Comparison of ENCODE assay signal across 9 cellular contexts in the genomic region with DNA sequence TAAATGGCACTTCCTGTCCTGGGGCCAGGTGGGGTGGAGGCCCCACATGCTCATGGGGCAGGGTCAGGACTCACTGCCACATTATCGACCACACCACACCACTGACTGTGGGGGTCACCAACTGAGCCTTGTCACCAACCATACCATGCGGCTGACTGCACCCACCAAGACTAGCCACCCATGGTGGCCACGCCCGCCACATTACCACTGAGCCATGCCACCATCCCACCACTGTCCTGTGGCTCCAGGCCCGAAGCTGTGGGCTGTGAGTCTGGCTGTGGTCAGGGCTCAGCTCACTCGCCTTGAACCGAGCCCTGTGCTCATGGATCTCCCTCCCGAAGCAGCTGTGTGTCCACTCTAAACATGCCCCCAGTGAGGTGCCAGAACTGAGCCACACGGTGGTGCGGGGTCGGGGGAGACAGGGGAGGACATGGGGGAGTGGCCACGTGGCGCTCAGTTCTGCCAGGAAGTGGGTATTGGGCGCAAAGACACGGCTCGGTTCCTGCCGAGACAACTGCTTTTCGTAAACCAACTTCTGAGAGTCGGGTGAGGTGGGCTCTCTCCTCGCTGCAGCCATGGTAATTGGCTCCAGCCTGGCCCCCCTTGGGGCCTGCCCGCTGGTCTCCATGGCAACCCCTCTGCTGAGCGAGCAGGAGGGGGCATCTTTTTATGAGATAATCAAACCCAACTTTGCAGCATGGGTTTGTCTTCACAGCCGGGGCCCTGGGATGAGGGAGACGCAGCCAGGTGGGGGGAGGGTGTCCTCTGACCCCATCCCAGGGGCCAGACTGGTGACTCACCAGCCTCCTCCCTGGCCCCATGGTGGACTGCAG. TPM values are rescaled to one million over a fixed set of nuclear protein-coding genes. Genes with fewer than 3 reads are reported as not detected.
DNase-seq lines count a peak whose midpoint lies in the region; ATAC-seq and TF ChIP-seq lines count a peak whose summit lies in the region.
"Had no signal": no experiment of that assay in that cellular context is flagged by ENCODE, and none has a peak within 500 bp of the region (broad histone marks: within the 10 kb centered on the region; RNA-seq: fewer than 3 reads in every experiment).

No MANE protein-coding gene starts in this region.

- H3K27me3 ChIP-seq in DOHH2 (ENCODE audit: control insufficient read depth, low read length) (no peaks in the 10 kb centered on the region), Peyer's patch (no peaks in the 10 kb centered on the region), tibial artery (peaks cover 0 to 10% of the 10 kb centered on the region in 2 donors)

- peak overlapping the region; percentile 59 for H3K4me2 ChIP-seq in DOHH2 (ENCODE audit: low read length)

- H3K9me3 Mint-ChIP-seq in activated T-helper 2 cell treated with anti-CD3 and anti-CD28 coated beads, Interferon-gamma antibody, Interleukin-2, Interleukin-4, amounts not matched to agents 10 μg/mL and 5 μg/mL and 100 μg/mL, durations not matched to agents 14 hours and 24 hours and 36 hours: no peaks in the 10 kb centered on the region
- H3K9me3 Mint-ChIP-seq in naive thymus-derived CD8-positive, alpha-beta T cell: no peaks in the 10 kb centered on the region

- H3K4me1 Mint-ChIP-seq in activated T-helper 2 cell treated with anti-CD3 and anti-CD28 coated beads, Interferon-gamma antibody, Interleukin-2, Interleukin-4, amounts not matched to agents 10 μg/mL and 5 μg/mL and 100 μg/mL, durations not matched to agents 14 hours and 24 hours and 36 hours (ENCODE audit: low read depth): peaks cover 15% of the 10 kb centered on the region
- H3K4me1 Mint-ChIP-seq in naive thymus-derived CD8-positive, alpha-beta T cell: peaks cover 31 to 64% (median 48%) of the 10 kb centered on the region in 4 donors

- peak; percentile 82 to 85 for ATAC-seq in naive thymus-derived CD8-positive, alpha-beta T cell
- no peak for ATAC-seq in GM18498 (IDR thresholded peaks at IDR 0.05; ENCODE audit: unreplicated experiment)

- H3K4me1 ChIP-seq in DOHH2 (ENCODE audit: control insufficient read depth, low read length) (peaks cover 45% of the 10 kb centered on the region), Peyer's patch (peaks cover 0 to 37% (median 23%) of the 10 kb centered on the region in 4 donors), tibial artery (peaks cover 0 to 35% (median 12%) of the 10 kb centered on the region in 4 donors)

- H3K36me3 ChIP-seq in DOHH2 (ENCODE audit: control insufficient read depth, low read length) (no peaks in the 10 kb centered on the region), Peyer's patch (no peaks in the 10 kb centered on the region), tibial artery (peaks cover 0 to 3% (median 0%) of the 10 kb centered on the region in 3 donors)

- H3K9me2 ChIP-seq in DOHH2 (replicated peaks; ENCODE audit: control insufficient read depth, low read length): no peaks in the 10 kb centered on the region

- in situ Hi-C loops in GM13976 (cut with MboI; ENCODE audit: low sequenced_read_pairs, unreplicated experiment): no loop called here

- POLR2A ChIA-PET in naive thymus-derived CD8-positive, alpha-beta T cell (lab: Charles Lee): interaction anchor here (1.0 to 2.9 kb wide), 4 partner anchors 7 to 88 kb away, joined by 4 to 17 read pairs (median 6); no protein-coding TSS in a partner anchor

- 0 out of 2 replicates have a peak overlapping the region, but pooled peaks have one; percentile 30 for H3K4me3 ChIP-seq in DOHH2 (ENCODE audit: low read length)
- H3K4me3 ChIP-seq in Peyer's patch: no peak overlapping the region
- no peak overlapping the region for H3K4me3 ChIP-seq in tibial artery

- H3K27ac Mint-ChIP-seq in activated T-helper 2 cell treated with anti-CD3 and anti-CD28 coated beads, Interferon-gamma antibody, Interleukin-2, Interleukin-4, amounts not matched to agents 10 μg/mL and 5 μg/mL and 100 μg/mL, durations not matched to agents 14 hours and 24 hours and 36 hours: peak overlapping the region; percentile 52
- peak overlapping the region; percentile 96 to 99 (median 99) for H3K27ac Mint-ChIP-seq in naive thymus-derived CD8-positive, alpha-beta T cell

- no peak overlapping the region for H3K4me3 Mint-ChIP-seq in activated T-helper 2 cell treated with anti-CD3 and anti-CD28 coated beads, Interferon-gamma antibody, Interleukin-2, Interleukin-4, amounts not matched to agents 10 μg/mL and 5 μg/mL and 100 μg/mL, durations not matched to agents 14 hours and 24 hours and 36 hours (ENCODE audit: low read depth)
- peak overlapping the region; percentile 59 to 89 (median 78) for H3K4me3 Mint-ChIP-seq in naive thymus-derived CD8-positive, alpha-beta T cell

- intact Hi-C loops in activated T-helper 2 cell treated with anti-CD3 and anti-CD28 coated beads, Interferon-gamma antibody, Interleukin-2, Interleukin-4, amounts not matched to agents 10 μg/mL and 5 μg/mL and 100 μg/mL, durations not matched to agents 14 hours and 24 hours and 36 hours (cut with micrococcal nuclease): no loop called here
- intact Hi-C loops in tibial artery (cut with DNase I; ENCODE audit: low total_unique reads): no loop called here

- TF ChIP-seq CTCF in DOHH2 (IDR thresholded peaks at IDR 0.05; ENCODE audit: low read depth, low read length, poor library complexity, severe bottlenecking): no peak
- no peak for TF ChIP-seq CTCF in Peyer's patch (IDR thresholded peaks at IDR 0.05)
- no peak for TF ChIP-seq CTCF in GM13976 (IDR thresholded peaks at IDR 0.05; ENCODE audit: borderline replicate concordance, control extremely low read depth, extremely low read depth, insufficient read depth, missing control alignments)
- TF ChIP-seq CTCF in tibial artery (IDR thresholded peaks at IDR 0.05): no peak

- H3F3A ChIP-seq in DOHH2 (ENCODE audit: control insufficient read depth, insufficient read depth): no peaks in the 10 kb centered on the region

- no peaks in the 10 kb centered on the region for H3K27me3 Mint-ChIP-seq in activated T-helper 2 cell treated with anti-CD3 and anti-CD28 coated beads, Interferon-gamma antibody, Interleukin-2, Interleukin-4, amounts not matched to agents 10 μg/mL and 5 μg/mL and 100 μg/mL, durations not matched to agents 14 hours and 24 hours and 36 hours (ENCODE audit: low read depth)
- no peaks in the 10 kb centered on the region for H3K27me3 Mint-ChIP-seq in naive thymus-derived CD8-positive, alpha-beta T cell

- TF ChIP-seq POLR2A in Peyer's patch (IDR thresholded peaks at IDR 0.05): no peak

- H3K9me3 ChIP-seq in DOHH2 (ENCODE audit: control insufficient read depth, insufficient read depth, low read length) (no peaks in the 10 kb centered on the region), Peyer's patch (no peaks in the 10 kb centered on the region), tibial artery (no peaks in the 10 kb centered on the region)

- H3K79me2 ChIP-seq in DOHH2 (ENCODE audit: control insufficient read depth, low read length): no peaks in the 10 kb centered on the region

- H3K27ac ChIP-seq in DOHH2 (ENCODE audit: low read depth, low read length) (no peak overlapping the region), Peyer's patch (peak overlapping the region; percentile 41 to 68 (median 54)), tibial artery (no peak overlapping the region)

- DNase-seq in Peyer's patch (peak in 2 of 3 donors; percentile 61 to 71), NCI-H187 (lab: John Stamatoyannopoulos, UW) (no peak), GM13976 (ENCODE audit: low spot score) (no peak), tibial artery (no peak)
- no peak for DNase-seq in activated T-helper 2 cell treated with anti-CD3 and anti-CD28 coated beads, Interferon-gamma antibody, Interleukin-2, Interleukin-4, amounts not matched to agents 10 μg/mL and 5 μg/mL and 100 μg/mL, durations not matched to agents 14 hours and 24 hours and 36 hours (ENCODE audit: low spot score)
- DNase-seq in naive thymus-derived CD8-positive, alpha-beta T cell: peak; percentile 59 to 95 (median 82)
- DNase-seq: aorta had no signal

- H3K36me3 Mint-ChIP-seq in activated T-helper 2 cell treated with anti-CD3 and anti-CD28 coated beads, Interferon-gamma antibody, Interleukin-2, Interleukin-4, amounts not matched to agents 10 μg/mL and 5 μg/mL and 100 μg/mL, durations not matched to agents 14 hours and 24 hours and 36 hours (ENCODE audit: low read depth): no peaks in the 10 kb centered on the region
- no peaks in the 10 kb centered on the region for H3K36me3 Mint-ChIP-seq in naive thymus-derived CD8-positive, alpha-beta T cell

- no peaks in the 10 kb centered on the region for H4K20me1 ChIP-seq in DOHH2 (ENCODE audit: control insufficient read depth, insufficient read depth, low read depth, low read length)

RNA-seq across cellular contexts. Expression of a gene that starts 23.2 kb away (rescaled TPM):
- total RNA-seq in Peyer's patch: 1 to 10 TPM; 5.2 to 9.1 (median 5.7) TPM
- 1.9 and 2.2 TPM in 2 replicates for total RNA-seq in activated T-helper 2 cell treated with anti-CD3 and anti-CD28 coated beads, Interferon-gamma antibody, Interleukin-2, Interleukin-4, amounts not matched to agents 10 μg/mL and 5 μg/mL and 100 μg/mL, durations not matched to agents 14 hours and 24 hours and 36 hours
- 1 to 10 TPM; 5.0 to 5.1 TPM for total RNA-seq in naive thymus-derived CD8-positive, alpha-beta T cell
- 1 to 10 TPM; 4.3 to 5.6 (median 4.7) TPM for polyA plus RNA-seq in naive thymus-derived CD8-positive, alpha-beta T cell

Comparison
In these comparisons a context has a peak if more than half of its experiments do, and no peak if none do; other contexts are left out.
1. H3K27ac ChIP-seq: peak in Peyer's patch (4 of 4); none in DOHH2 (single experiment) and tibial artery (0 of 2).
2. DNase-seq: peak in Peyer's patch (2 of 3) and naive thymus-derived CD8-positive, alpha-beta T cell (10 of 10); none in activated T-helper 2 cell treated with anti-CD3 and anti-CD28 coated beads, Interferon-gamma antibody, Interleukin-2, Interleukin-4, amounts not matched to agents 10 μg/mL and 5 μg/mL and 100 μg/mL, durations not matched to agents 14 hours and 24 hours and 36 hours (single experiment), NCI-H187 (0 of 2), GM13976 (single experiment) and tibial artery (0 of 2).